ENCODE assay signal across 11 cellular contexts in the genomic region with DNA sequence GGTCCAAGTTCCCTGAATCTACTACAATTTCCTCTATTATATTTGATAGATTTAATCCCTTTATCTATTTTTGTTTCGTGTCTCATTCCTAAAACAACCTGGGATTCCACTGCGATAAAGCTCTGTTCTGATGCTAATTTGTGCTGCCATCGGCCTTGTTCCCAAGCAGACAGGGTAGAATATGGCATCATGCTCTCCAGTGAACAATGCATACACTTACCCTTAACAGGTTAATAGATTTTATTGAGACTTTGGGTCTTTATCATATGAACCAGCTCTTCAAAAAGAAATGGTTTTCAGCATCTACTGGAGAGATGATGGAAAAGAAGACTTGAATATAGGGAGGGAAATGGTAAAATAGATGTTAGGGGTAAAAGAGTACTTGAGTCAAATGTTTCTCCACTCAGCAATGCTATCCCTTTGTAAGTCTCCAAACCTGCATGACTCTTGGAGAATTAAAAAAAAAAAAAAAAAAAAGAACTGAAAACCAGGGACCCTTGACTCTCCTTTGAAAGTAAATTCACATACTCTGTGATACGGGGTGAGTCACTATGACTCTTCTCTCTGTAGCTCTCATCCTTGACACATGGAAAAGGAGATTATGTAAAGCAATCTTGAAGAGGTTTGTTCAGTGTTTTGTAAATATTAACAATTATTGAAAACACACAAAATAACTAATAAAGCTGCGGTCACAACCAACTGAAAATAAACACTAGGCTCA.
A peak's percentile ranks its signal among the peaks of the same experiment; 100 is the strongest.
DNase-seq lines count a peak whose midpoint lies in the region; ATAC-seq, FAIRE-seq and TF ChIP-seq lines count a peak whose summit lies in the region.
"Had no signal": no experiment of that assay in that cellular context is flagged by ENCODE, and none has a peak within 500 bp of the region (broad histone marks: within the 10 kb centered on the region; RNA-seq: fewer than 3 reads in every experiment).

No MANE protein-coding gene starts in this region.

- no peak for TF ChIP-seq CTCF in A673 (conservative IDR thresholded peaks at IDR 0.05; ENCODE audit: low read depth, low read length)
- no peak for TF ChIP-seq CTCF in RWPE1 (conservative IDR thresholded peaks at IDR 0.05; ENCODE audit: low read depth)
- no peak for TF ChIP-seq CTCF in foreskin fibroblast (IDR thresholded peaks at IDR 0.05; ENCODE audit: low read depth, low read length)
- no peak for TF ChIP-seq CTCF in vagina (IDR thresholded peaks at IDR 0.05)

- H3K4me3 ChIP-seq in A673 (ENCODE audit: low read depth, low read length, poor library complexity, severe bottlenecking) (no peak overlapping the region), foreskin fibroblast (ENCODE audit: low read depth in 1 of 2, low read length in 2 of 2) (no peak overlapping the region), vagina (no peak overlapping the region)

- DNase-seq in A673 (ENCODE audit: low spot score): peak; percentile 24
- DNase-seq in H54 (ENCODE audit: insufficient read length, low spot score): no peak
- DNase-seq in RWPE1 (ENCODE audit: low spot score): peak; percentile 10
- peak; percentile 40 to 59 for DNase-seq in foreskin fibroblast
- DNase-seq in hypothalamus (lab: John Stamatoyannopoulos, UW): no peak
- DNase-seq in vagina (ENCODE audit: extremely low spot score in 2 of 2): no peak
- DNase-seq in stimulated activated CD4-positive, alpha-beta T cell treated with anti-CD3 and anti-CD28 coated beads, Interleukin-2, amount 100 ng/mL, for 24 hours: no peak
- DNase-seq: NCI-H524 treated with DMSO at 0.1 percent for 48 hours had no signal

- no TSS peak for BruUV-seq in A673 (replicated peaks; lab: Mats Ljungman, UMichigan)

- no peaks in the 10 kb centered on the region for H3K36me3 ChIP-seq in A673 (ENCODE audit: insufficient read depth, low read length, poor library complexity, severe bottlenecking)
- no peaks in the 10 kb centered on the region for H3K36me3 ChIP-seq in vagina

- intact Hi-C loops in A673 (cut with micrococcal nuclease; ENCODE audit: unreplicated experiment) (no loop called here), vagina (cut with DNase I) (no loop called here)

- H3K27ac ChIP-seq in A673 (ENCODE audit: low read depth, low read length, poor library complexity, severe bottlenecking) (no peak overlapping the region), RWPE1 (no peak overlapping the region), vagina (no peak overlapping the region)
- H3K27ac ChIP-seq: C4-2B had no signal

- peak; percentile 84 for FAIRE-seq in H54 (lab: Jason Lieb, UNC)
- FAIRE-seq: HTR-8/SVneo had no signal

- no peak for ATAC-seq in HG03135 (IDR thresholded peaks at IDR 0.05; ENCODE audit: unreplicated experiment)

- TF ChIP-seq POLR2A in H54 (IDR thresholded peaks at IDR 0.05; ENCODE audit: low read depth, low read length) (no peak), vagina (IDR thresholded peaks at IDR 0.05) (no peak)

- H3K9me3 ChIP-seq in A673 (ENCODE audit: low read depth, low read length, poor library complexity, severe bottlenecking) (no peaks in the 10 kb centered on the region), vagina (no peaks in the 10 kb centered on the region)

- POLR2A ChIA-PET in A673 (lab: Charles Lee; ENCODE audit: low non-redundant PET) (no interaction called here), RWPE1 (lab: Yijun Ruan, JAX; ENCODE audit: low non-redundant PET) (no interaction called here)

- no peaks in the 10 kb centered on the region for H3K27me3 ChIP-seq in A673 (replicated peaks; ENCODE audit: insufficient read depth, low read depth, low read length, poor library complexity)
- H3K27me3 ChIP-seq in vagina: no peaks in the 10 kb centered on the region

- H3K4me1 ChIP-seq in A673 (ENCODE audit: insufficient read depth, low read length, poor library complexity, severe bottlenecking) (peaks cover 14% of the 10 kb centered on the region), vagina (peaks cover 20% of the 10 kb centered on the region)

- CTCF ChIA-PET in A673 (lab: Charles Lee) (no interaction called here), RWPE1 (lab: Yijun Ruan, JAX) (no interaction called here)

Comparison
In these comparisons a context has a peak if more than half of its experiments do, and no peak if none do; other contexts are left out.
1. DNase-seq: peak in A673 (single experiment), RWPE1 (single experiment) and foreskin fibroblast (2 of 2); none in H54 (single experiment), hypothalamus (0 of 51), vagina (0 of 2) and stimulated activated CD4-positive, alpha-beta T cell treated with anti-CD3 and anti-CD28 coated beads, Interleukin-2, amount 100 ng/mL, for 24 hours (0 of 2).